In the genomic region with DNA sequence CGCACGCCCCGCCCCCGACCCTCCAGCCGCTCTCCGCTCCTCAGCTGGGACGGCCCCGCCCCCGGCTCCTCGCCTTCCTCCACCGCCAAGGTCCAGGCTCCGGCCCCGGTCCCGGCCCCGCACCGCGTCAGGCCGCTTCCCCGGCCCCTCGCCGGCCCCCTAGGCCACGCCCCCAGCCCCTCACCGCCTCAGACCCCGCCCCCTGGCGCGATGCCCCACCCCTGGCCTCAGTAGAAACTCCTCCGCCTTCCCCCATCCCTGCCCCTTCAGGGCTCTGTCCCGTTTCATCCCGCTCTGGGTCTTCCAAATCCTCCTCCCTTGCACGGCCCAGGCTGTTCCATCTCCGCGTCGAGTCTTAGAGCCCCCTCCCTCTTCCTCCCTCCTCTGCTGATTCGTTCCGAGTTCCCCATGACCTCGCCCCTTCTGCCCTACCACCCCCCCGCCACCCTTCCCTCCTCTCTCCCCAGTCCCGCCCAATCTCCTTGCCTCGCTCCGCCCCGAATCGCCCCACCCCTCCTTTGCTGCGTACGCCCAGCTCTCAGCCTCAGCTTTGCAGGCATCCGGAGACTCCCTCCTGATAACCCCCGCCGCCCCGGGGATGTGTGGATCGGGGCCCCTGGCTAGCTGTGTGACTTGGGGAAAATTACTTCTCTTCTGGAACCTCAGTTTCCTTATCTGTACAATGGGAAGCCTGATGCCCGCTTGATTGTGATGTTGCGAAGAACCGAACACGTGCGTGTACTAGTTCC, we compare ENCODE assay signal across 7 cellular contexts. TPM values are rescaled to one million over a fixed set of nuclear protein-coding genes. Genes with fewer than 3 reads are reported as not detected.
DNase-seq lines count a peak whose midpoint lies in the region; ATAC-seq and TF ChIP-seq lines count a peak whose summit lies in the region.

No MANE protein-coding gene starts in this region.

- H3K27ac ChIP-seq in Peyer's patch, result peak overlapping the region; percentile 59 to 87 (median 82)

- peak overlapping the region; percentile 72 to 89 (median 84) for H3K4me3 ChIP-seq in Peyer's patch
- peak overlapping the region; percentile 83 for H3K4me3 ChIP-seq in fibroblast of pulmonary artery (replicated peaks; ENCODE audit: low read depth, low read length)

- no peaks in the 10 kb centered on the region for H3K36me3 Mint-ChIP-seq in activated T-helper 2 cell treated with anti-CD3 and anti-CD28 coated beads, Interferon-gamma antibody, Interleukin-2, Interleukin-4, amounts not matched to agents 10 μg/mL and 5 μg/mL and 100 μg/mL, durations not matched to agents 14 hours and 24 hours and 36 hours (ENCODE audit: low read depth)
- no peaks in the 10 kb centered on the region for H3K36me3 Mint-ChIP-seq in naive thymus-derived CD8-positive, alpha-beta T cell
- H3K36me3 Mint-ChIP-seq in stimulated activated memory B cell treated with anti-CD40 and anti-IgM and Interleukin-4, amounts not matched to agents 10 μg/mL and 1 μg/mL and 100 μg/mL, for 72 hours, result no peaks in the 10 kb centered on the region

- no peaks in the 10 kb centered on the region for H3K27me3 ChIP-seq in Peyer's patch

- H3K4me1 ChIP-seq in Peyer's patch, result peaks cover 0 to 18% (median 4%) of the 10 kb centered on the region in 4 donors

- no peaks in the 10 kb centered on the region for H3K9me3 ChIP-seq in Peyer's patch

- peaks cover 60% of the 10 kb centered on the region for H3K27me3 Mint-ChIP-seq in activated T-helper 2 cell treated with anti-CD3 and anti-CD28 coated beads, Interferon-gamma antibody, Interleukin-2, Interleukin-4, amounts not matched to agents 10 μg/mL and 5 μg/mL and 100 μg/mL, durations not matched to agents 14 hours and 24 hours and 36 hours (ENCODE audit: low read depth)
- peaks cover 0 to 9% (median 7%) of the 10 kb centered on the region in 5 donors for H3K27me3 Mint-ChIP-seq in naive thymus-derived CD8-positive, alpha-beta T cell
- peaks cover 9% of the 10 kb centered on the region for H3K27me3 Mint-ChIP-seq in stimulated activated memory B cell treated with anti-CD40 and anti-IgM and Interleukin-4, amounts not matched to agents 10 μg/mL and 1 μg/mL and 100 μg/mL, for 72 hours

- POLR2A ChIA-PET in naive thymus-derived CD8-positive, alpha-beta T cell (lab: Charles Lee), result interaction anchor here (0.6 to 2.0 kb wide), 15 partner anchors 12 to 207 kb away, joined by 3 to 15 read pairs (median 5); a partner anchor contains a TSS

- no peaks in the 10 kb centered on the region for H3K9me3 Mint-ChIP-seq in activated T-helper 2 cell treated with anti-CD3 and anti-CD28 coated beads, Interferon-gamma antibody, Interleukin-2, Interleukin-4, amounts not matched to agents 10 μg/mL and 5 μg/mL and 100 μg/mL, durations not matched to agents 14 hours and 24 hours and 36 hours
- H3K9me3 Mint-ChIP-seq in naive thymus-derived CD8-positive, alpha-beta T cell, result no peaks in the 10 kb centered on the region
- H3K9me3 Mint-ChIP-seq in stimulated activated memory B cell treated with anti-CD40 and anti-IgM and Interleukin-4, amounts not matched to agents 10 μg/mL and 1 μg/mL and 100 μg/mL, for 72 hours, result no peaks in the 10 kb centered on the region

- peak; percentile 86 for DNase-seq in HuH-7.5 (ENCODE audit: low spot score)
- peak; percentile 93 to 96 (median 94) for DNase-seq in Peyer's patch
- peak; percentile 86 for DNase-seq in activated T-helper 2 cell treated with anti-CD3 and anti-CD28 coated beads, Interferon-gamma antibody, Interleukin-2, Interleukin-4, amounts not matched to agents 10 μg/mL and 5 μg/mL and 100 μg/mL, durations not matched to agents 14 hours and 24 hours and 36 hours (ENCODE audit: low spot score)
- DNase-seq in fibroblast of pulmonary artery (ENCODE audit: low read depth), result peak; percentile 94
- peak; percentile 85 to 95 (median 90) for DNase-seq in naive thymus-derived CD8-positive, alpha-beta T cell

- peak overlapping the region; percentile 62 for H3K27ac Mint-ChIP-seq in activated T-helper 2 cell treated with anti-CD3 and anti-CD28 coated beads, Interferon-gamma antibody, Interleukin-2, Interleukin-4, amounts not matched to agents 10 μg/mL and 5 μg/mL and 100 μg/mL, durations not matched to agents 14 hours and 24 hours and 36 hours
- peak overlapping the region in 9 of 10 donors; percentile 16 to 89 (median 85) for H3K27ac Mint-ChIP-seq in naive thymus-derived CD8-positive, alpha-beta T cell
- H3K27ac Mint-ChIP-seq in stimulated activated memory B cell treated with anti-CD40 and anti-IgM and Interleukin-4, amounts not matched to agents 10 μg/mL and 1 μg/mL and 100 μg/mL, for 72 hours, result peak overlapping the region; percentile 59

- intact Hi-C loops in activated T-helper 2 cell treated with anti-CD3 and anti-CD28 coated beads, Interferon-gamma antibody, Interleukin-2, Interleukin-4, amounts not matched to agents 10 μg/mL and 5 μg/mL and 100 μg/mL, durations not matched to agents 14 hours and 24 hours and 36 hours (cut with micrococcal nuclease), result no loop called here

- TF ChIP-seq CTCF in Peyer's patch (IDR thresholded peaks at IDR 0.05), result no peak
- no peak for TF ChIP-seq CTCF in fibroblast of pulmonary artery (IDR thresholded peaks at IDR 0.05; ENCODE audit: low read length, missing control alignments)

- ATAC-seq in GM18505 (IDR thresholded peaks at IDR 0.05; ENCODE audit: unreplicated experiment), result peak; percentile 52
- peak; percentile 82 to 88 for ATAC-seq in naive thymus-derived CD8-positive, alpha-beta T cell
- ATAC-seq in stimulated activated memory B cell treated with anti-CD40 and anti-IgM and Interleukin-4, amounts not matched to agents 10 μg/mL and 1 μg/mL and 100 μg/mL, for 72 hours, result peak; percentile 92

- no peak for TF ChIP-seq POLR2A in GM18505 (IDR thresholded peaks at IDR 0.05; ENCODE audit: borderline replicate concordance, extremely low read depth, insufficient read depth, insufficient read length)
- no peak for TF ChIP-seq POLR2A in Peyer's patch (IDR thresholded peaks at IDR 0.05)

- no peaks in the 10 kb centered on the region for H3K36me3 ChIP-seq in Peyer's patch

- peak overlapping the region; percentile 88 for H3K4me3 Mint-ChIP-seq in activated T-helper 2 cell treated with anti-CD3 and anti-CD28 coated beads, Interferon-gamma antibody, Interleukin-2, Interleukin-4, amounts not matched to agents 10 μg/mL and 5 μg/mL and 100 μg/mL, durations not matched to agents 14 hours and 24 hours and 36 hours (ENCODE audit: low read depth)
- peak overlapping the region; percentile 84 to 95 (median 88) for H3K4me3 Mint-ChIP-seq in naive thymus-derived CD8-positive, alpha-beta T cell
- peak overlapping the region; percentile 90 for H3K4me3 Mint-ChIP-seq in stimulated activated memory B cell treated with anti-CD40 and anti-IgM and Interleukin-4, amounts not matched to agents 10 μg/mL and 1 μg/mL and 100 μg/mL, for 72 hours

- H3K4me1 Mint-ChIP-seq in activated T-helper 2 cell treated with anti-CD3 and anti-CD28 coated beads, Interferon-gamma antibody, Interleukin-2, Interleukin-4, amounts not matched to agents 10 μg/mL and 5 μg/mL and 100 μg/mL, durations not matched to agents 14 hours and 24 hours and 36 hours (ENCODE audit: low read depth), result peaks cover 16% of the 10 kb centered on the region
- peaks cover 13 to 20% (median 18%) of the 10 kb centered on the region in 4 donors for H3K4me1 Mint-ChIP-seq in naive thymus-derived CD8-positive, alpha-beta T cell
- H3K4me1 Mint-ChIP-seq in stimulated activated memory B cell treated with anti-CD40 and anti-IgM and Interleukin-4, amounts not matched to agents 10 μg/mL and 1 μg/mL and 100 μg/mL, for 72 hours, result peaks cover 28% of the 10 kb centered on the region

RNA-seq across cellular contexts. Expression of a gene that starts 0.4 kb away (rescaled TPM):
- total RNA-seq in Peyer's patch, result 10 to 100 TPM; 11.2 to 33.5 (median 25.8) TPM
- total RNA-seq in activated T-helper 2 cell treated with anti-CD3 and anti-CD28 coated beads, Interferon-gamma antibody, Interleukin-2, Interleukin-4, amounts not matched to agents 10 μg/mL and 5 μg/mL and 100 μg/mL, durations not matched to agents 14 hours and 24 hours and 36 hours, result 0.48 TPM in 1 of 2 replicates, not detected in the other
- 1 to 10 TPM; 2.3 to 2.5 TPM for total RNA-seq in naive thymus-derived CD8-positive, alpha-beta T cell
- 1 to 10 TPM in 2 of 3 donors, under 1 TPM in 1; 0.61 to 1.2 (median 1.1) TPM for polyA plus RNA-seq in naive thymus-derived CD8-positive, alpha-beta T cell

RNA-seq across cellular contexts. Expression of a gene that starts 46.6 kb away (rescaled TPM):
- total RNA-seq in Peyer's patch, result 10 to 100 TPM in 3 of 4 donors, 1 to 10 TPM in 1; 6.8 to 16.4 (median 13.6) TPM
- 17.2 and 18.6 TPM in 2 replicates for total RNA-seq in activated T-helper 2 cell treated with anti-CD3 and anti-CD28 coated beads, Interferon-gamma antibody, Interleukin-2, Interleukin-4, amounts not matched to agents 10 μg/mL and 5 μg/mL and 100 μg/mL, durations not matched to agents 14 hours and 24 hours and 36 hours
- total RNA-seq in naive thymus-derived CD8-positive, alpha-beta T cell, result under 1 TPM; 0.10 to 0.14 TPM
- polyA plus RNA-seq in naive thymus-derived CD8-positive, alpha-beta T cell, result under 1 TPM in 2 of 3 donors, not detected in 1; 0.05 to 0.14 TPM

RNA-seq across cellular contexts. Expression of a gene that starts 59.9 kb away (rescaled TPM):
- total RNA-seq in Peyer's patch, result 100 to 1,000 TPM in 2 of 4 donors, 10 to 100 TPM in 2; 64.6 to 125 (median 104) TPM
- total RNA-seq in activated T-helper 2 cell treated with anti-CD3 and anti-CD28 coated beads, Interferon-gamma antibody, Interleukin-2, Interleukin-4, amounts not matched to agents 10 μg/mL and 5 μg/mL and 100 μg/mL, durations not matched to agents 14 hours and 24 hours and 36 hours, result 3.3 and 5.6 TPM in 2 replicates
- 10 to 100 TPM; 32.4 to 37.7 TPM for total RNA-seq in naive thymus-derived CD8-positive, alpha-beta T cell
- 10 to 100 TPM; 22.5 to 44.4 (median 30.1) TPM for polyA plus RNA-seq in naive thymus-derived CD8-positive, alpha-beta T cell

Comparison
In these comparisons a context has a peak if more than half of its experiments do, and no peak if none do; other contexts are left out.
1. Peak in every context shown above with its lines: DNase-seq, ATAC-seq, H3K4me3 ChIP-seq and H3K27ac ChIP-seq.
2. RNA of a gene that starts 46.6 kb away (total RNA-seq): 17.2 to 18.6 TPM in activated T-helper 2 cell treated with anti-CD3 and anti-CD28 coated beads, Interferon-gamma antibody, Interleukin-2, Interleukin-4, amounts not matched to agents 10 μg/mL and 5 μg/mL and 100 μg/mL, durations not matched to agents 14 hours and 24 hours and 36 hours and 6.8 to 16.4 TPM in Peyer's patch; 0.10 to 0.14 TPM in naive thymus-derived CD8-positive, alpha-beta T cell; every median in the first group is over 4 times any median in the second.